ENCODE assay signal across 9 cellular contexts in the genomic region with DNA sequence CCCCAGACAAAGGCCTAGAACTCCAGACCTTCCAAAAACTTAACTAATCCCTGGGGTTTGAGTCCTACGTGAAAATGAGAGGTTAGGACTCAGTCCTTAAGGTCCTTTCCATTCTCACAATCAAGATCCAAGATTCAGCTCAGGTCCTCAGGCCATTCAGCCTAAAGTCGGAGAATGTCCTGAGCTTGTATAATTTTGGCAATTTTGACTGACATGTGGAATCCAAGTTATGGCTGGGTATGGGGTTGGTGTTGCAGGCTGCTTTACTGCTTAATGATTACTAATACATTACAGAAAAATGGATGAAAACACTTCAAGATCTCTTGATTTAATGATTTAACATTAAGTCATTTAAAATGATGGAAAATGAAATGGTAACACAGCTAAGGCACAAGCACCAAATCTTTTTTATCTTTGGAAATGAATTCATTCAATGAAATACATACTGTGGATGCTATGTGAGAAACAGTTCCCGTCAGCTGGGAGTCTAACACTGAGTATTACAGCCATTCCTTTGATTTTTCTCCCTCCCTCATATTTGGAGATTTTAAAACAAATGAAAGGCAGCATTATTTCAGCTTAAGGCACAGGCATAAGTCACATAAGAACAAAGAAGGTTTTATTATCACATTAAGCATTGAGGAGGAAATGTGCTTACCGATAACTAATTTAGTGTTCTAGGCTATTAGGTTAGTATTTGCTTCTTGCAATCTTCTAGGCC. TPM values are rescaled to one million over a fixed set of nuclear protein-coding genes. Genes with fewer than 3 reads are reported as not detected.
DNase-seq lines count a peak whose midpoint lies in the region; TF ChIP-seq lines count a peak whose summit lies in the region.
"Had no signal": no experiment of that assay in that cellular context is flagged by ENCODE, and none has a peak within 500 bp of the region (broad histone marks: within the 10 kb centered on the region; RNA-seq: fewer than 3 reads in every experiment).

No MANE protein-coding gene starts in this region.

- DNase-seq in GM06990 (ENCODE audit: extremely low read depth, insufficient read length) (no peak), SK-MEL-5 (ENCODE audit: low read depth, low spot score) (peak; percentile 57), esophagus muscularis mucosa (ENCODE audit: extremely low spot score) (no peak), sigmoid colon (no peak), NCI-H2029 treated with DMSO at 0.1 percent for 48 hours (lab: John Stamatoyannopoulos, UW) (no peak), NCI-H1048 (lab: John Stamatoyannopoulos, UW) (no peak), NCI-H446 treated with DMSO at 0.1 percent for 48 hours (lab: John Stamatoyannopoulos, UW) (no peak), NCI-H1417 (lab: John Stamatoyannopoulos, UW) (no peak)
- DNase-seq: stimulated activated CD4-positive, alpha-beta T cell treated with anti-CD3 and anti-CD28 coated beads, Interleukin-2, amount 100 ng/mL, for 48 hours had no signal

- H3K4me1 ChIP-seq in esophagus muscularis mucosa, result peaks cover 0 to 26% (median 22%) of the 10 kb centered on the region in 4 donors
- H3K4me1 ChIP-seq in sigmoid colon, result peaks cover 0 to 26% (median 8%) of the 10 kb centered on the region in 4 donors

- TF ChIP-seq CTCF in GM06990 (IDR thresholded peaks at IDR 0.05; ENCODE audit: insufficient read depth, low read length, poor library complexity, severe bottlenecking) (no peak), esophagus muscularis mucosa (IDR thresholded peaks at IDR 0.05) (no peak), sigmoid colon (IDR thresholded peaks at IDR 0.05) (no peak)

- H3K27ac ChIP-seq in esophagus muscularis mucosa (replicated peaks in 1 of 4) (peak overlapping the region in 3 of 4 donors; percentile 67 to 80 (median 69)), sigmoid colon (peak overlapping the region; percentile 62 to 80 (median 70))

- TF ChIP-seq POLR2A in esophagus muscularis mucosa (IDR thresholded peaks at IDR 0.05; ENCODE audit: low read depth), result no peak
- TF ChIP-seq POLR2A in sigmoid colon (IDR thresholded peaks at IDR 0.05), result no peak

- TF ChIP-seq EP300 in esophagus muscularis mucosa (IDR thresholded peaks at IDR 0.05) (no peak), sigmoid colon (IDR thresholded peaks at IDR 0.05) (no peak)

- H3K4me3 ChIP-seq in GM06990 (replicated peaks; ENCODE audit: low read depth, low read length), result peak overlapping the region; percentile 84
- H3K4me3 ChIP-seq in esophagus muscularis mucosa, result peak overlapping the region; percentile 51 to 67 (median 56)
- peak overlapping the region in 3 of 4 donors; percentile 51 to 55 (median 52) for H3K4me3 ChIP-seq in sigmoid colon

- H3K36me3 ChIP-seq in GM06990 (ENCODE audit: control insufficient read depth, insufficient read depth, low read length) (no peaks in the 10 kb centered on the region), esophagus muscularis mucosa (no peaks in the 10 kb centered on the region), sigmoid colon (no peaks in the 10 kb centered on the region)

- in situ Hi-C loops in SK-MEL-5 (cut with HindIII; ENCODE audit: low pct_unique_long_range_greater_than_20kb, low sequenced_read_pairs), result no loop called here

- H3K9me3 ChIP-seq in esophagus muscularis mucosa, result no peaks in the 10 kb centered on the region
- no peaks in the 10 kb centered on the region for H3K9me3 ChIP-seq in sigmoid colon

- H3K27me3 ChIP-seq in GM06990 (replicated peaks; ENCODE audit: control insufficient read depth, insufficient read depth, low read length) (no peaks in the 10 kb centered on the region), esophagus muscularis mucosa (no peaks in the 10 kb centered on the region), sigmoid colon (no peaks in the 10 kb centered on the region)

- intact Hi-C loops in esophagus muscularis mucosa (cut with DNase I) (no loop called here), sigmoid colon (cut with DNase I) (no loop called here)

- 58% methylated on average over 4 of the region's 4 CpGs for WGBS in esophagus muscularis mucosa
- 16 to 59% methylated on average over 4 of the region's 4 CpGs for WGBS in sigmoid colon, 2 donors

RNA-seq across cellular contexts. Expression of gene ARHGAP18, which starts 1.3 kb away (rescaled TPM):
- 17.9 and 18.2 TPM in 2 replicates for total RNA-seq in SK-MEL-5 (2014; rRNA removed; shearing (Covaris generic))
- polyA plus RNA-seq in SK-MEL-5 (2015; cell fraction: cytosol; rRNA removed), result 7.0 and 10.2 TPM in 2 replicates
- polyA plus RNA-seq in SK-MEL-5 (2015; cell fraction: nucleus; rRNA removed), result 3.4 and 4.9 TPM in 2 replicates
- total RNA-seq in esophagus muscularis mucosa, result 10 to 100 TPM in 1 of 4 donors, 1 to 10 TPM in 3; 5.2 to 15.9 (median 7.4) TPM
- 10 to 100 TPM in 2 of 4 donors, 1 to 10 TPM in 2; 9.2 to 16.9 (median 10.0) TPM for total RNA-seq in sigmoid colon
- 10 to 100 TPM in 2 of 3 donors, 1 to 10 TPM in 1; 9.2 to 16.0 (median 13.8) TPM for polyA plus RNA-seq in sigmoid colon
